Comparison of ENCODE assay signal across 8 cellular contexts in genomic region chr6:156791261-156791850, GRCh38. TPM values are rescaled to one million over a fixed set of nuclear protein-coding genes. Genes with fewer than 3 reads are reported as not detected.
DNase-seq lines count a peak whose midpoint lies in the region; ATAC-seq and TF ChIP-seq lines count a peak whose summit lies in the region.

No MANE protein-coding gene starts in this region.

- no peaks in the 10 kb centered on the region for H3K9me3 Mint-ChIP-seq in activated naive CD8-positive, alpha-beta T cell treated with anti-CD3 and anti-CD28 coated beads for 36 hours

- intact Hi-C loops in left lung (cut with DNase I): no loop called here
- intact Hi-C loops in ovary (cut with DNase I): loop anchor here in 1 of 4 donors (10.0 kb wide), 1 partner anchor 143 kb away; no protein-coding TSS in a partner anchor

- no peaks in the 10 kb centered on the region for H3K9me3 ChIP-seq in left lung
- H3K9me3 ChIP-seq in ovary: no peaks in the 10 kb centered on the region

- no peak for TF ChIP-seq CTCF in left lung (IDR thresholded peaks at IDR 0.05)
- TF ChIP-seq CTCF in ovary (IDR thresholded peaks at IDR 0.05): no peak

- peaks cover 11% of the 10 kb centered on the region for H3K36me3 Mint-ChIP-seq in activated naive CD8-positive, alpha-beta T cell treated with anti-CD3 and anti-CD28 coated beads for 36 hours

- peaks cover 77% of the 10 kb centered on the region for H3K4me1 Mint-ChIP-seq in activated naive CD8-positive, alpha-beta T cell treated with anti-CD3 and anti-CD28 coated beads for 36 hours

- no peak for TF ChIP-seq POLR2A in ovary (IDR thresholded peaks at IDR 0.05)

- no peak for TF ChIP-seq EP300 in ovary (IDR thresholded peaks at IDR 0.05)

- peak; percentile 43 to 52 for DNase-seq in activated CD4-positive, alpha-beta T cell treated with anti-CD3 and anti-CD28 coated beads for 4 hours
- no peak for DNase-seq in activated CD4-positive, alpha-beta T cell treated with anti-CD3 and anti-CD28 coated beads, Interleukin-2, amount 50 U/mL, for 1 hour
- DNase-seq in NCI-H146 treated with DMSO at 0.1 percent for 48 hours (lab: John Stamatoyannopoulos, UW; ENCODE audit: unreplicated experiment) (peak; percentile 65), left lung (no peak), globus pallidus (ENCODE audit: low spot score) (no peak), ovary (no peak)
- peak; percentile 32 for DNase-seq in activated naive CD8-positive, alpha-beta T cell treated with anti-CD3 and anti-CD28 coated beads for 36 hours

- H3K36me3 ChIP-seq in left lung (no peaks in the 10 kb centered on the region), ovary (no peaks in the 10 kb centered on the region)

- H3K27me3 ChIP-seq in left lung (no peaks in the 10 kb centered on the region), ovary (no peaks in the 10 kb centered on the region)

- H3K4me1 ChIP-seq in left lung (peaks cover 15 to 79% of the 10 kb centered on the region in 2 donors), ovary (ENCODE audit: insufficient read depth) (peaks cover 27% of the 10 kb centered on the region)

- H3K27ac Mint-ChIP-seq in activated naive CD8-positive, alpha-beta T cell treated with anti-CD3 and anti-CD28 coated beads for 36 hours: peak overlapping the region; percentile 90

- H3K4me3 Mint-ChIP-seq in activated naive CD8-positive, alpha-beta T cell treated with anti-CD3 and anti-CD28 coated beads for 36 hours: peak overlapping the region; percentile 63

- peak; percentile 51 for ATAC-seq in HG02610 (IDR thresholded peaks at IDR 0.05; ENCODE audit: unreplicated experiment)
- peak; percentile 60 for ATAC-seq in left lung

- no peak overlapping the region for H3K27ac ChIP-seq in left lung
- no peak overlapping the region for H3K27ac ChIP-seq in ovary

- H3K4me3 ChIP-seq in left lung: no peak overlapping the region
- H3K4me3 ChIP-seq in ovary: no peak overlapping the region

- no peaks in the 10 kb centered on the region for H3K27me3 Mint-ChIP-seq in activated naive CD8-positive, alpha-beta T cell treated with anti-CD3 and anti-CD28 coated beads for 36 hours

- 25 to 40% (median 32%) methylated on average over 10 of the region's 10 CpGs for WGBS in ovary, 3 donors

RNA-seq across cellular contexts. Expression of gene ARID1B, which starts 14.2 kb away (rescaled TPM):
- 10 to 100 TPM; 40.6 to 41.5 TPM for total RNA-seq in activated naive CD8-positive, alpha-beta T cell treated with anti-CD3 and anti-CD28 coated beads for 36 hours
- total RNA-seq in left lung (10 to 100 TPM; 67.6 to 69.5 TPM), ovary (100 to 1,000 TPM in 6 of 7 donors, 10 to 100 TPM in 1; 96.3 to 144 (median 106) TPM)
- polyA plus RNA-seq in ovary: 10 to 100 TPM; 33.2 to 58.5 TPM

Comparison
In these comparisons a context has a peak if more than half of its experiments do, and no peak if none do; other contexts are left out.
1. DNase-seq: peak in activated CD4-positive, alpha-beta T cell treated with anti-CD3 and anti-CD28 coated beads for 4 hours (2 of 2), NCI-H146 treated with DMSO at 0.1 percent for 48 hours (single experiment) and activated naive CD8-positive, alpha-beta T cell treated with anti-CD3 and anti-CD28 coated beads for 36 hours (single experiment); none in activated CD4-positive, alpha-beta T cell treated with anti-CD3 and anti-CD28 coated beads, Interleukin-2, amount 50 U/mL, for 1 hour (single experiment), left lung (0 of 2), globus pallidus (single experiment) and ovary (0 of 5).